In genomic region chr12:58302487-58303011, GRCh38 we compare ENCODE assay signal across 12 cellular contexts.
A peak's percentile ranks its signal among the peaks of the same experiment; 100 is the strongest.
DNase-seq lines count a peak whose midpoint lies in the region; ATAC-seq, FAIRE-seq and TF ChIP-seq lines count a peak whose summit lies in the region.
"Had no signal": no experiment of that assay in that cellular context is flagged by ENCODE, and none has a peak within 500 bp of the region (broad histone marks: within the 10 kb centered on the region; RNA-seq: fewer than 3 reads in every experiment).

No MANE protein-coding gene starts in this region.

- H2AFZ ChIP-seq in IMR-90 (replicated peaks; ENCODE audit: low read length, poor library complexity) (no peak overlapping the region), OCI-LY7 (ENCODE audit: low read length) (no peak overlapping the region)

- in situ Hi-C loops in IMR-90 (cut with MboI; ENCODE audit: low sequenced_read_pairs), result no loop called here

- H3K4me1 ChIP-seq in A549, result peaks cover 13% of the 10 kb centered on the region; the same call in 2 of the 3 replicates
- peaks cover 2% of the 10 kb centered on the region; the same call in 1 of the 2 replicates for H3K4me1 ChIP-seq in IMR-90 (ENCODE audit: control insufficient read depth, insufficient read depth, low read length)
- no peaks in the 10 kb centered on the region for H3K4me1 ChIP-seq in OCI-LY7 (ENCODE audit: insufficient read depth, low read length, poor library complexity, severe bottlenecking)
- H3K4me1 ChIP-seq: vagina had no signal

- dilution Hi-C loops in IMR-90 (cut with HindIII; ENCODE audit: low sequenced_read_pairs, unreplicated experiment), result no loop called here

- no peak overlapping the region for H2BK120ac ChIP-seq in IMR-90 (ENCODE audit: low read depth, low read length)

- no peak overlapping the region for H4K8ac ChIP-seq in IMR-90 (ENCODE audit: low read depth in 2 of 2, low read length in 2 of 2)

- no peak overlapping the region; the same call in 1 of the 2 replicates for H3K18ac ChIP-seq in IMR-90 (ENCODE audit: low read depth, low read length)

- H3K4me2 ChIP-seq in A549 (peak overlapping the region; percentile 13; the same call in 1 of the 3 replicates), IMR-90 (ENCODE audit: low read depth, low read length) (no peak overlapping the region), OCI-LY7 (ENCODE audit: low read length) (no peak overlapping the region)

- H4K20me1 ChIP-seq in IMR-90 (ENCODE audit: insufficient read depth, low read length) (no peaks in the 10 kb centered on the region), OCI-LY7 (ENCODE audit: insufficient read depth, low read length) (no peaks in the 10 kb centered on the region)

- no peak overlapping the region; the same call in 1 of the 2 replicates for H3K4ac ChIP-seq in IMR-90 (ENCODE audit: low read depth, low read length)

- TF ChIP-seq POLR2A in A549 (IDR thresholded peaks at IDR 0.05; ENCODE audit: low read length) (no peak), IMR-90 (IDR thresholded peaks at IDR 0.05; ENCODE audit: low read depth, low read length) (no peak)

- peaks cover 12% of the 10 kb centered on the region; the same call in 1 of the 3 replicates for H3K9me3 ChIP-seq in A549
- H3K9me3 ChIP-seq in IMR-90 (ENCODE audit: control insufficient read depth, insufficient read depth, low read length), result peaks cover 2% of the 10 kb centered on the region; the same call in 1 of the 2 replicates
- no peaks in the 10 kb centered on the region for H3K9me3 ChIP-seq in OCI-LY7 (ENCODE audit: low read length)
- H3K9me3 ChIP-seq: vagina had no signal

- no peak; a peak in 1 of 6 replicates for ATAC-seq in A549
- ATAC-seq in IMR-90 (ENCODE audit: low read depth), result no peak
- no peak for ATAC-seq in HG02973 (IDR thresholded peaks at IDR 0.05; ENCODE audit: unreplicated experiment)
- no peak for ATAC-seq in HG02610 (IDR thresholded peaks at IDR 0.05; ENCODE audit: unreplicated experiment)
- ATAC-seq: naive thymus-derived CD8-positive, alpha-beta T cell had no signal

- no peaks in the 10 kb centered on the region for H3K36me3 ChIP-seq in IMR-90 (ENCODE audit: control insufficient read depth, insufficient read depth, low read length)
- H3K36me3 ChIP-seq in OCI-LY7 (ENCODE audit: insufficient read depth, low read length), result no peaks in the 10 kb centered on the region
- H3K36me3 ChIP-seq: vagina had no signal

- H3K9me1 ChIP-seq in IMR-90 (ENCODE audit: insufficient read depth, low read length), result no peaks in the 10 kb centered on the region

- peak in 1 of 2 experiments; percentile 42 for DNase-seq in A549 (ENCODE audit: low read depth in 1 of 2, low spot score in 1 of 2)
- no peak for DNase-seq in IMR-90
- DNase-seq in OCI-LY7 (ENCODE audit: low spot score), result peak; percentile 8
- peak; percentile 60 for DNase-seq in fibroblast of villous mesenchyme (ENCODE audit: low read depth)
- no peak for DNase-seq in cerebellar nuclear complex (lab: John Stamatoyannopoulos, UW)
- no peak for DNase-seq in activated naive CD4-positive, alpha-beta T cell treated with anti-CD3 and anti-CD28 coated beads, Interleukin-2, amount 10 ng/mL, durations not matched to agents 7 days and 5 days
- DNase-seq: naive thymus-derived CD8-positive, alpha-beta T cell; NCI-H526 treated with DMSO at 0.1 percent for 48 hours had no signal

- peak overlapping the region; percentile 51; the same call in 2 of the 3 replicates for H2BK15ac ChIP-seq in IMR-90 (ENCODE audit: low read depth, low read length)

- TF ChIP-seq RAD21 in A549 (conservative IDR thresholded peaks at IDR 0.05 in 1 of 2, IDR thresholded peaks at IDR 0.05 in 1 of 2) (peak; percentile 44 to 47; a peak in 4 of 5 replicates), IMR-90 (IDR thresholded peaks at IDR 0.05; ENCODE audit: low read length) (no peak)

- H3K4me3 ChIP-seq in A549, result no peak overlapping the region
- H3K4me3 ChIP-seq in IMR-90 (ENCODE audit: insufficient read depth, low read depth, low read length), result no peak overlapping the region
- no peak overlapping the region for H3K4me3 ChIP-seq in OCI-LY7 (ENCODE audit: low read depth, low read length, poor library complexity, severe bottlenecking)
- H3K4me3 ChIP-seq in fibroblast of villous mesenchyme (ENCODE audit: low read depth, low read length), result no peak overlapping the region
- H3K4me3 ChIP-seq: vagina had no signal

- TF ChIP-seq EP300 in A549 (IDR thresholded peaks at IDR 0.05), result no peak

- H3K27ac Mint-ChIP-seq in activated naive CD4-positive, alpha-beta T cell treated with anti-CD3 and anti-CD28 coated beads, Interleukin-2, amount 10 ng/mL, durations not matched to agents 7 days and 5 days, result no peak overlapping the region
- H3K27ac Mint-ChIP-seq: naive thymus-derived CD8-positive, alpha-beta T cell had no signal

- no peaks in the 10 kb centered on the region for H3K27me3 Mint-ChIP-seq in activated naive CD4-positive, alpha-beta T cell treated with anti-CD3 and anti-CD28 coated beads, Interleukin-2, amount 10 ng/mL, durations not matched to agents 7 days and 5 days
- H3K27me3 Mint-ChIP-seq: central memory CD8-positive, alpha-beta T cell had no signal

- H3K14ac ChIP-seq in IMR-90 (replicated peaks; ENCODE audit: low read depth, low read length), result 0 out of 2 replicates have a peak overlapping the region, but pooled peaks have one; percentile 60

- no peaks in the 10 kb centered on the region for H3K79me1 ChIP-seq in IMR-90 (ENCODE audit: low read depth in 1 of 2, low read length in 2 of 2)

- no peaks in the 10 kb centered on the region for H3K79me2 ChIP-seq in OCI-LY7 (ENCODE audit: insufficient read depth, low read depth, low read length)

- no peaks in the 10 kb centered on the region for H3K36me3 Mint-ChIP-seq in activated naive CD4-positive, alpha-beta T cell treated with anti-CD3 and anti-CD28 coated beads, Interleukin-2, amount 10 ng/mL, durations not matched to agents 7 days and 5 days
- H3K36me3 Mint-ChIP-seq: naive thymus-derived CD8-positive, alpha-beta T cell had no signal

- H3K9ac ChIP-seq in IMR-90 (ENCODE audit: low read depth, low read length), result no peak overlapping the region

- TF ChIP-seq CTCF in A549 (IDR thresholded peaks at IDR 0.05), result 0 out of 3 replicates have a peak, but pooled peaks have one; percentile 22
- TF ChIP-seq CTCF in IMR-90 (conservative IDR thresholded peaks at IDR 0.05; ENCODE audit: low read depth, low read length), result no peak
- TF ChIP-seq CTCF in OCI-LY7 (conservative IDR thresholded peaks at IDR 0.05; ENCODE audit: low read length), result peak; percentile 31; the same call in 1 of the 2 replicates
- TF ChIP-seq CTCF in fibroblast of villous mesenchyme (IDR thresholded peaks at IDR 0.05; ENCODE audit: insufficient read depth, low read depth, low read length), result no peak

- CTCF ChIA-PET in A549 (lab: Yijun Ruan, JAX), result interaction anchor here (0.9 to 1.6 kb wide), 2 partner anchors 15 to 121 kb away, joined by 4 read pairs; no protein-coding TSS in a partner anchor
- CTCF ChIA-PET in IMR-90 (lab: Yijun Ruan, JAX), result no interaction called here
- CTCF ChIA-PET in OCI-LY7 (lab: Charles Lee; ENCODE audit: unreplicated experiment), result no interaction called here
- CTCF ChIA-PET in activated naive CD4-positive, alpha-beta T cell treated with anti-CD3 and anti-CD28 coated beads, Interleukin-2, amount 10 ng/mL, durations not matched to agents 7 days and 5 days (lab: Charles Lee), result no interaction called here

- intact Hi-C loops in IMR-90 (cut with micrococcal nuclease) (no loop called here), OCI-LY7 (cut with micrococcal nuclease; ENCODE audit: unreplicated experiment) (no loop called here)

- no peak overlapping the region for H3K56ac ChIP-seq in IMR-90 (ENCODE audit: extremely low read depth, insufficient read depth, low read length)

- H2AK5ac ChIP-seq in IMR-90 (ENCODE audit: low read depth, low read length), result 0 out of 2 replicates have a peak overlapping the region, but pooled peaks have one; percentile 21

- H3K23ac ChIP-seq in IMR-90 (ENCODE audit: low read depth, low read length), result no peak overlapping the region

- H3K9me3 Mint-ChIP-seq in activated naive CD4-positive, alpha-beta T cell treated with anti-CD3 and anti-CD28 coated beads, Interleukin-2, amount 10 ng/mL, durations not matched to agents 7 days and 5 days, result no peaks in the 10 kb centered on the region
- H3K9me3 Mint-ChIP-seq: central memory CD8-positive, alpha-beta T cell had no signal

- H4K91ac ChIP-seq in IMR-90 (ENCODE audit: insufficient read depth, low read depth, low read length), result no peak overlapping the region; the same call in 1 of the 2 replicates

- H3K9me2 ChIP-seq in OCI-LY7 (ENCODE audit: insufficient read depth, low read length), result no peaks in the 10 kb centered on the region

- 61% methylated on average over 1 of the region's 1 CpG for WGBS in A549 (ENCODE audit: missing lambda C conversion rate)
- WGBS in IMR-90 (ENCODE audit: extremely low coverage in 2 of 2, insufficient read length in 1 of 2), 2 experiments, result no CpG with 5 or more reads among the region's 1 CpG

- H2AK9ac ChIP-seq in IMR-90 (replicated peaks; ENCODE audit: low read depth, low read length, poor library complexity), result no peak overlapping the region

- no peak overlapping the region for H3K4me3 Mint-ChIP-seq in activated naive CD4-positive, alpha-beta T cell treated with anti-CD3 and anti-CD28 coated beads, Interleukin-2, amount 10 ng/mL, durations not matched to agents 7 days and 5 days
- H3K4me3 Mint-ChIP-seq: central memory CD8-positive, alpha-beta T cell; naive thymus-derived CD8-positive, alpha-beta T cell had no signal

- no peak overlapping the region; the same call in 1 of the 2 replicates for H4K5ac ChIP-seq in IMR-90 (ENCODE audit: low read depth, low read length)

- H2BK20ac ChIP-seq in IMR-90 (ENCODE audit: low read depth, low read length), result peak overlapping the region; percentile 18; the same call in 1 of the 2 replicates

- no peak for FAIRE-seq in A549 (lab: Jason Lieb, UNC)

- H3K27ac ChIP-seq in A549 (peak overlapping the region in 1 of 2 experiments; percentile 54; a peak in 2 of 6 replicates), IMR-90 (ENCODE audit: insufficient read depth, low read length) (no peak overlapping the region), OCI-LY7 (ENCODE audit: low read depth, low read length, poor library complexity, severe bottlenecking) (no peak overlapping the region)
- H3K27ac ChIP-seq: vagina had no signal

- POLR2A ChIA-PET in A549 (lab: Yijun Ruan, JAX), result no interaction called here
- POLR2A ChIA-PET in IMR-90 (lab: Charles Lee; ENCODE audit: unreplicated experiment), result no interaction called here
- POLR2A ChIA-PET in OCI-LY7 (lab: Charles Lee), result no interaction called here

- BruUV-seq in IMR-90 (replicated peaks; lab: Mats Ljungman, UMichigan) (no TSS peak), OCI-LY7 (replicated peaks; lab: Mats Ljungman, UMichigan) (no TSS peak)

- H3K27me3 ChIP-seq in IMR-90 (ENCODE audit: control insufficient read depth, insufficient read depth, low read length), result no peaks in the 10 kb centered on the region
- H3K27me3 ChIP-seq: vagina had no signal

- H2BK5ac ChIP-seq in IMR-90 (ENCODE audit: low read depth, low read length, poor library complexity, severe bottlenecking), result no peak overlapping the region

- H3K4me1 Mint-ChIP-seq in activated naive CD4-positive, alpha-beta T cell treated with anti-CD3 and anti-CD28 coated beads, Interleukin-2, amount 10 ng/mL, durations not matched to agents 7 days and 5 days, result no peaks in the 10 kb centered on the region
- H3K4me1 Mint-ChIP-seq: central memory CD8-positive, alpha-beta T cell; naive thymus-derived CD8-positive, alpha-beta T cell had no signal

TF ChIP-seq in A549, 52 proteins besides CTCF, POLR2A, EP300 and RAD21 (continues in another document):
- no peak for TF ChIP-seq RFX5 (IDR thresholded peaks at IDR 0.05)

Comparison
In these comparisons a context has a peak if more than half of its experiments do, and no peak if none do; other contexts are left out.
1. DNase-seq: peak in OCI-LY7 (single experiment) and fibroblast of villous mesenchyme (single experiment); none in IMR-90 (single experiment), cerebellar nuclear complex (0 of 2) and activated naive CD4-positive, alpha-beta T cell treated with anti-CD3 and anti-CD28 coated beads, Interleukin-2, amount 10 ng/mL, durations not matched to agents 7 days and 5 days (single experiment).
2. CTCF ChIP-seq: peak in A549 (single experiment) and OCI-LY7 (single experiment); none in IMR-90 (single experiment) and fibroblast of villous mesenchyme (single experiment).